Comparison of ENCODE assay signal across 13 cellular contexts in the genomic region with DNA sequence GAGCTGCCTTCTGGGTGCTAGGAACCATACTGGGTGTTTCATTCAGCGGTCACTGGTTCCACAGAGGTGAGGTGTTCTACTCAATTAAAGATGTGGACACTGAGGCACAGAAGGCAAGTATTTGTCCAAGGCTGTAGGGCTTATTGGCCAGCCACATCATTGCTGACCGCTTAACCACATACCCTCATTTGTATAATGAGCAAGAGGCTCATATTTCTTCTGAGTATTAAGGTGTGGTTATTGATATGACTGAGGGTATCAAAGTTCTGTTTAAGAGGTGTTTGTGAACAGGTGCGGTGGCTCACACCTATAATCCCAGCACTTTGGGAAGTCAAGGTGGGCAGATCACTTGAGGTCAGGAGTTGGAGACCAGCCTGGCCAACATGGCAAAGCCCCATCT. TPM values are rescaled to one million over a fixed set of nuclear protein-coding genes. Genes with fewer than 3 reads are reported as not detected.
A peak's percentile ranks its signal among the peaks of the same experiment; 100 is the strongest.
DNase-seq lines count a peak whose midpoint lies in the region; ATAC-seq and TF ChIP-seq lines count a peak whose summit lies in the region.
"Had no signal": no experiment of that assay in that cellular context is flagged by ENCODE, and none has a peak within 500 bp of the region (broad histone marks: within the 10 kb centered on the region; RNA-seq: fewer than 3 reads in every experiment).

No MANE protein-coding gene starts in this region.

- H3K36me3 Mint-ChIP-seq in T-helper 2 cell treated with Interferon-gamma antibody and Interleukin-4, amounts not matched to agents 5 μg/mL and 100 μg/mL, for 36 hours (ENCODE audit: low read depth) = peaks cover 15% of the 10 kb centered on the region
- H3K36me3 Mint-ChIP-seq in WTC11 = no peaks in the 10 kb centered on the region; the same call in 1 of the 2 replicates
- H3K36me3 Mint-ChIP-seq in stimulated activated memory B cell treated with anti-CD40 and anti-IgM and Interleukin-4, amounts not matched to agents 10 μg/mL and 1 μg/mL and 100 μg/mL, for 72 hours = peaks cover 7% of the 10 kb centered on the region

- POLR2A ChIA-PET in WTC11 (lab: Charles Lee) = no interaction called here

- H3K4me1 Mint-ChIP-seq in T-helper 2 cell treated with Interferon-gamma antibody and Interleukin-4, amounts not matched to agents 5 μg/mL and 100 μg/mL, for 36 hours (ENCODE audit: low read depth) = peaks cover 76% of the 10 kb centered on the region
- H3K4me1 Mint-ChIP-seq in WTC11 = peaks cover 83% of the 10 kb centered on the region
- H3K4me1 Mint-ChIP-seq in stimulated activated memory B cell treated with anti-CD40 and anti-IgM and Interleukin-4, amounts not matched to agents 10 μg/mL and 1 μg/mL and 100 μg/mL, for 72 hours = peaks cover 94% of the 10 kb centered on the region

- CTCF ChIA-PET in WTC11 (lab: Charles Lee) = no interaction called here

- no peak for DNase-seq in T-helper 2 cell treated with Interferon-gamma antibody and Interleukin-4, amounts not matched to agents 5 μg/mL and 100 μg/mL, for 36 hours (ENCODE audit: low spot score)
- no peak for DNase-seq in T-helper 2 cell
- no peak for DNase-seq in WTC11 (ENCODE audit: low spot score)
- no peak for DNase-seq in SJCRH30
- DNase-seq in SKM-1 treated with dmso at 0.1 percent for 144 hours (lab: John Stamatoyannopoulos, UW; ENCODE audit: unreplicated experiment) = no peak
- no peak for DNase-seq in NCI-H2081 treated with DMSO at 0.1 percent for 48 hours (lab: John Stamatoyannopoulos, UW)
- DNase-seq: 8988T; activated CD4-positive, CD25-positive, alpha-beta regulatory T cell; NCI-H1930 had no signal

- H3K4me3 ChIP-seq in SJCRH30 = no peak overlapping the region

- no peak for TF ChIP-seq CTCF in WTC11 (IDR thresholded peaks at IDR 0.05)

- H3K4me3 Mint-ChIP-seq in T-helper 2 cell treated with Interferon-gamma antibody and Interleukin-4, amounts not matched to agents 5 μg/mL and 100 μg/mL, for 36 hours = peak overlapping the region; percentile 73
- H3K4me3 Mint-ChIP-seq in WTC11 = no peak overlapping the region
- no peak overlapping the region for H3K4me3 Mint-ChIP-seq in stimulated activated memory B cell treated with anti-CD40 and anti-IgM and Interleukin-4, amounts not matched to agents 10 μg/mL and 1 μg/mL and 100 μg/mL, for 72 hours
- H3K4me3 Mint-ChIP-seq: activated naive CD4-positive, alpha-beta T cell treated with anti-CD3 and anti-CD28 coated beads for 36 hours; neural crest cell had no signal

- ATAC-seq in WTC11 = no peak
- ATAC-seq in stimulated activated memory B cell treated with anti-CD40 and anti-IgM and Interleukin-4, amounts not matched to agents 10 μg/mL and 1 μg/mL and 100 μg/mL, for 72 hours = no peak

- H3K9me3 Mint-ChIP-seq in T-helper 2 cell treated with Interferon-gamma antibody and Interleukin-4, amounts not matched to agents 5 μg/mL and 100 μg/mL, for 36 hours = no peaks in the 10 kb centered on the region
- no peaks in the 10 kb centered on the region for H3K9me3 Mint-ChIP-seq in WTC11
- H3K9me3 Mint-ChIP-seq in stimulated activated memory B cell treated with anti-CD40 and anti-IgM and Interleukin-4, amounts not matched to agents 10 μg/mL and 1 μg/mL and 100 μg/mL, for 72 hours = no peaks in the 10 kb centered on the region
- H3K9me3 Mint-ChIP-seq: activated naive CD4-positive, alpha-beta T cell treated with anti-CD3 and anti-CD28 coated beads for 36 hours; neural crest cell had no signal

- peak overlapping the region; percentile 14 for H3K27ac ChIP-seq in layer of hippocampus (ENCODE audit: low read depth, low read length)
- H3K27ac ChIP-seq in SJCRH30 = no peak overlapping the region

- H3K27me3 ChIP-seq in layer of hippocampus (ENCODE audit: control insufficient read depth, insufficient read depth, low read length) (no peaks in the 10 kb centered on the region), SJCRH30 (no peaks in the 10 kb centered on the region)

- peaks cover 8% of the 10 kb centered on the region for H3K36me3 ChIP-seq in SJCRH30

- peak overlapping the region; percentile 89 for H3K27ac Mint-ChIP-seq in T-helper 2 cell treated with Interferon-gamma antibody and Interleukin-4, amounts not matched to agents 5 μg/mL and 100 μg/mL, for 36 hours
- 0 out of 2 replicates have a peak overlapping the region, but pooled peaks have one; percentile 7 for H3K27ac Mint-ChIP-seq in WTC11
- peak overlapping the region; percentile 83 for H3K27ac Mint-ChIP-seq in stimulated activated memory B cell treated with anti-CD40 and anti-IgM and Interleukin-4, amounts not matched to agents 10 μg/mL and 1 μg/mL and 100 μg/mL, for 72 hours

- H3K27me3 Mint-ChIP-seq in T-helper 2 cell treated with Interferon-gamma antibody and Interleukin-4, amounts not matched to agents 5 μg/mL and 100 μg/mL, for 36 hours (ENCODE audit: low read depth) = no peaks in the 10 kb centered on the region
- H3K27me3 Mint-ChIP-seq in WTC11 (ENCODE audit: low read depth) = no peaks in the 10 kb centered on the region
- H3K27me3 Mint-ChIP-seq in stimulated activated memory B cell treated with anti-CD40 and anti-IgM and Interleukin-4, amounts not matched to agents 10 μg/mL and 1 μg/mL and 100 μg/mL, for 72 hours = no peaks in the 10 kb centered on the region

- H3K4me1 ChIP-seq in SJCRH30 = peaks cover 12% of the 10 kb centered on the region

- H3K9me3 ChIP-seq in SJCRH30 (replicated peaks) = no peaks in the 10 kb centered on the region

TF ChIP-seq in WTC11, 78 proteins besides CTCF, POLR2A, EP300 and RAD21 (continues in another document):
- TF ChIP-seq GRHL2 (CRISPR knock-in tag; IDR thresholded peaks at IDR 0.05; ENCODE audit: insufficient replicate concordance, severe bottlenecking) = no peak
- TF ChIP-seq ZNF232 (CRISPR knock-in tag; IDR thresholded peaks at IDR 0.05) = no peak
- TF ChIP-seq, protein P1, sequence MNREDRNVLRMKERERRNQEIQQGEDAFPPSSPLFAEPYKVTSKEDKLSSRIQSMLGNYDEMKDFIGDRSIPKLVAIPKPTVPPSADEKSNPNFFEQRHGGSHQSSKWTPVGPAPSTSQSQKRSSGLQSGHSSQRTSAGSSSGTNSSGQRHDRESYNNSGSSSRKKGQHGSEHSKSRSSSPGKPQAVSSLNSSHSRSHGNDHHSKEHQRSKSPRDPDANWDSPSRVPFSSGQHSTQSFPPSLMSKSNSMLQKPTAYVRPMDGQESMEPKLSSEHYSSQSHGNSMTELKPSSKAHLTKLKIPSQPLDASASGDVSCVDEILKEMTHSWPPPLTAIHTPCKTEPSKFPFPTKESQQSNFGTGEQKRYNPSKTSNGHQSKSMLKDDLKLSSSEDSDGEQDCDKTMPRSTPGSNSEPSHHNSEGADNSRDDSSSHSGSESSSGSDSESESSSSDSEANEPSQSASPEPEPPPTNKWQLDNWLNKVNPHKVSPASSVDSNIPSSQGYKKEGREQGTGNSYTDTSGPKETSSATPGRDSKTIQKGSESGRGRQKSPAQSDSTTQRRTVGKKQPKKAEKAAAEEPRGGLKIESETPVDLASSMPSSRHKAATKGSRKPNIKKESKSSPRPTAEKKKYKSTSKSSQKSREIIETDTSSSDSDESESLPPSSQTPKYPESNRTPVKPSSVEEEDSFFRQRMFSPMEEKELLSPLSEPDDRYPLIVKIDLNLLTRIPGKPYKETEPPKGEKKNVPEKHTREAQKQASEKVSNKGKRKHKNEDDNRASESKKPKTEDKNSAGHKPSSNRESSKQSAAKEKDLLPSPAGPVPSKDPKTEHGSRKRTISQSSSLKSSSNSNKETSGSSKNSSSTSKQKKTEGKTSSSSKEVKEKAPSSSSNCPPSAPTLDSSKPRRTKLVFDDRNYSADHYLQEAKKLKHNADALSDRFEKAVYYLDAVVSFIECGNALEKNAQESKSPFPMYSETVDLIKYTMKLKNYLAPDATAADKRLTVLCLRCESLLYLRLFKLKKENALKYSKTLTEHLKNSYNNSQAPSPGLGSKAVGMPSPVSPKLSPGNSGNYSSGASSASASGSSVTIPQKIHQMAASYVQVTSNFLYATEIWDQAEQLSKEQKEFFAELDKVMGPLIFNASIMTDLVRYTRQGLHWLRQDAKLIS (CRISPR knock-in tag; IDR thresholded peaks at IDR 0.05; ENCODE audit: borderline replicate concordance) = no peak
- no peak for TF ChIP-seq NR2C2 (CRISPR knock-in tag; IDR thresholded peaks at IDR 0.05)
- TF ChIP-seq JUN (CRISPR knock-in tag; IDR thresholded peaks at IDR 0.05) = no peak
- TF ChIP-seq, protein P2, sequence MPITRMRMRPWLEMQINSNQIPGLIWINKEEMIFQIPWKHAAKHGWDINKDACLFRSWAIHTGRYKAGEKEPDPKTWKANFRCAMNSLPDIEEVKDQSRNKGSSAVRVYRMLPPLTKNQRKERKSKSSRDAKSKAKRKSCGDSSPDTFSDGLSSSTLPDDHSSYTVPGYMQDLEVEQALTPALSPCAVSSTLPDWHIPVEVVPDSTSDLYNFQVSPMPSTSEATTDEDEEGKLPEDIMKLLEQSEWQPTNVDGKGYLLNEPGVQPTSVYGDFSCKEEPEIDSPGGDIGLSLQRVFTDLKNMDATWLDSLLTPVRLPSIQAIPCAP (CRISPR knock-in tag; IDR thresholded peaks at IDR 0.05) = no peak
- TF ChIP-seq HMGA2 (CRISPR knock-in tag; IDR thresholded peaks at IDR 0.05) = no peak
- TF ChIP-seq, protein P3, sequence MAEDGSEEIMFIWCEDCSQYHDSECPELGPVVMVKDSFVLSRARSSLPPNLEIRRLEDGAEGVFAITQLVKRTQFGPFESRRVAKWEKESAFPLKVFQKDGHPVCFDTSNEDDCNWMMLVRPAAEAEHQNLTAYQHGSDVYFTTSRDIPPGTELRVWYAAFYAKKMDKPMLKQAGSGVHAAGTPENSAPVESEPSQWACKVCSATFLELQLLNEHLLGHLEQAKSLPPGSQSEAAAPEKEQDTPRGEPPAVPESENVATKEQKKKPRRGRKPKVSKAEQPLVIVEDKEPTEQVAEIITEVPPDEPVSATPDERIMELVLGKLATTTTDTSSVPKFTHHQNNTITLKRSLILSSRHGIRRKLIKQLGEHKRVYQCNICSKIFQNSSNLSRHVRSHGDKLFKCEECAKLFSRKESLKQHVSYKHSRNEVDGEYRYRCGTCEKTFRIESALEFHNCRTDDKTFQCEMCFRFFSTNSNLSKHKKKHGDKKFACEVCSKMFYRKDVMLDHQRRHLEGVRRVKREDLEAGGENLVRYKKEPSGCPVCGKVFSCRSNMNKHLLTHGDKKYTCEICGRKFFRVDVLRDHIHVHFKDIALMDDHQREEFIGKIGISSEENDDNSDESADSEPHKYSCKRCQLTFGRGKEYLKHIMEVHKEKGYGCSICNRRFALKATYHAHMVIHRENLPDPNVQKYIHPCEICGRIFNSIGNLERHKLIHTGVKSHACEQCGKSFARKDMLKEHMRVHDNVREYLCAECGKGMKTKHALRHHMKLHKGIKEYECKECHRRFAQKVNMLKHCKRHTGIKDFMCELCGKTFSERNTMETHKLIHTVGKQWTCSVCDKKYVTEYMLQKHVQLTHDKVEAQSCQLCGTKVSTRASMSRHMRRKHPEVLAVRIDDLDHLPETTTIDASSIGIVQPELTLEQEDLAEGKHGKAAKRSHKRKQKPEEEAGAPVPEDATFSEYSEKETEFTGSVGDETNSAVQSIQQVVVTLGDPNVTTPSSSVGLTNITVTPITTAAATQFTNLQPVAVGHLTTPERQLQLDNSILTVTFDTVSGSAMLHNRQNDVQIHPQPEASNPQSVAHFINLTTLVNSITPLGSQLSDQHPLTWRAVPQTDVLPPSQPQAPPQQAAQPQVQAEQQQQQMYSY (CRISPR knock-in tag; IDR thresholded peaks at IDR 0.05) = no peak

RNA-seq across cellular contexts. Expression of a gene that starts 14.3 kb away (rescaled TPM):
- total RNA-seq in WTC11 (2021) = 77.8 to 87.3 TPM (median 82.5 TPM) in 3 replicates
- total RNA-seq in SJCRH30 (2014; rRNA removed; shearing (Covaris generic)) = 67.6 and 71.2 TPM in 2 replicates

RNA-seq across cellular contexts. Expression of a gene that starts 53.2 kb away (rescaled TPM):
- 24.4 to 28.1 TPM (median 24.6 TPM) in 3 replicates for total RNA-seq in WTC11 (2021)
- total RNA-seq in SJCRH30 (2014; rRNA removed; shearing (Covaris generic)) = 18.4 and 20.4 TPM in 2 replicates

Comparison
In these comparisons a context has a peak if more than half of its experiments do, and no peak if none do; other contexts are left out.
1. H3K27ac Mint-ChIP-seq: peak in every context shown above with its lines; median percentile 89 in T-helper 2 cell treated with Interferon-gamma antibody and Interleukin-4, amounts not matched to agents 5 μg/mL and 100 μg/mL, for 36 hours; 83 in stimulated activated memory B cell treated with anti-CD40 and anti-IgM and Interleukin-4, amounts not matched to agents 10 μg/mL and 1 μg/mL and 100 μg/mL, for 72 hours; 7 in WTC11.